Comparison of ENCODE assay signal across 1 cellular context in genomic region chr1:224430511-224431113, GRCh38.
A peak's percentile ranks its signal among the peaks of the same experiment; 100 is the strongest.
TF ChIP-seq lines count a peak whose summit lies in the region.

No MANE protein-coding gene starts in this region.

TF ChIP-seq in K562, 482 proteins besides CTCF, POLR2A, EP300 and RAD21 (continued from another document and continues in another):
- TF ChIP-seq POU5F1 (IDR thresholded peaks at IDR 0.05; ENCODE audit: borderline replicate concordance, low read depth, low read length, partially characterized antibody) (no peak), BMI1 (IDR thresholded peaks at IDR 0.05; ENCODE audit: low read length) (no peak), MTF1 (CRISPR knock-in tag; IDR thresholded peaks at IDR 0.05; ENCODE audit: borderline replicate concordance) (no peak), TCF7 (IDR thresholded peaks at IDR 0.05; ENCODE audit: borderline replicate concordance) (no peak), MBD1 (CRISPR knock-in tag; IDR thresholded peaks at IDR 0.05) (no peak), NCOA4 (IDR thresholded peaks at IDR 0.05; ENCODE audit: partially characterized antibody) (no peak), ZNF282 (CRISPR knock-in tag; IDR thresholded peaks at IDR 0.05) (no peak), ZFPM2 (CRISPR knock-in tag; IDR thresholded peaks at IDR 0.05) (no peak), ZNF76 (CRISPR knock-in tag; IDR thresholded peaks at IDR 0.05; ENCODE audit: borderline replicate concordance) (no peak), NFXL1 (CRISPR knock-in tag; IDR thresholded peaks at IDR 0.05) (no peak), PHF8 (IDR thresholded peaks at IDR 0.05; ENCODE audit: borderline replicate concordance, low read length) (no peak), ELF2 (CRISPR knock-in tag; IDR thresholded peaks at IDR 0.05) (no peak), HIVEP1 (CRISPR knock-in tag; IDR thresholded peaks at IDR 0.05) (no peak), ZNF121 (CRISPR knock-in tag; conservative IDR thresholded peaks at IDR 0.05) (no peak), PREB (CRISPR knock-in tag; IDR thresholded peaks at IDR 0.05) (no peak), ELF1 (tag; IDR thresholded peaks at IDR 0.05) (peak; percentile 75), TGIF2 (CRISPR knock-in tag; IDR thresholded peaks at IDR 0.05) (no peak), ZNF449 (CRISPR knock-in tag; IDR thresholded peaks at IDR 0.05) (no peak), KDM4B (IDR thresholded peaks at IDR 0.05; ENCODE audit: borderline replicate concordance in 2 of 2, low read depth in 1 of 2) (no peak), IFI16 (CRISPR knock-in tag; IDR thresholded peaks at IDR 0.05) (no peak), MCM5 (IDR thresholded peaks at IDR 0.05; ENCODE audit: low read depth) (no peak), ZC3H8 (IDR thresholded peaks at IDR 0.05) (no peak), FOXJ3 (CRISPR knock-in tag; IDR thresholded peaks at IDR 0.05) (no peak), ZNF445 (CRISPR knock-in tag; IDR thresholded peaks at IDR 0.05; ENCODE audit: low read depth) (no peak), ZNF431 (CRISPR knock-in tag; IDR thresholded peaks at IDR 0.05) (no peak), KDM1A (IDR thresholded peaks at IDR 0.05) (0 out of 4 replicates have a peak, but pooled peaks of 1 of the 2 experiments have one; percentile 41), JUND (IDR thresholded peaks at IDR 0.05; ENCODE audit: borderline replicate concordance, low read depth, low read length) (peak; percentile 66), JUND (tag; IDR thresholded peaks at IDR 0.05; ENCODE audit: borderline replicate concordance, low read depth, low read length) (peak; percentile 67; the same call in 2 of the 3 replicates), ZNF444 (CRISPR knock-in tag; IDR thresholded peaks at IDR 0.05) (no peak), STAG1 (CRISPR knock-in tag; IDR thresholded peaks at IDR 0.05; ENCODE audit: borderline replicate concordance) (no peak), FOXA1 (IDR thresholded peaks at IDR 0.05; ENCODE audit: borderline replicate concordance) (no peak)
- TF ChIP-seq, protein P1, sequence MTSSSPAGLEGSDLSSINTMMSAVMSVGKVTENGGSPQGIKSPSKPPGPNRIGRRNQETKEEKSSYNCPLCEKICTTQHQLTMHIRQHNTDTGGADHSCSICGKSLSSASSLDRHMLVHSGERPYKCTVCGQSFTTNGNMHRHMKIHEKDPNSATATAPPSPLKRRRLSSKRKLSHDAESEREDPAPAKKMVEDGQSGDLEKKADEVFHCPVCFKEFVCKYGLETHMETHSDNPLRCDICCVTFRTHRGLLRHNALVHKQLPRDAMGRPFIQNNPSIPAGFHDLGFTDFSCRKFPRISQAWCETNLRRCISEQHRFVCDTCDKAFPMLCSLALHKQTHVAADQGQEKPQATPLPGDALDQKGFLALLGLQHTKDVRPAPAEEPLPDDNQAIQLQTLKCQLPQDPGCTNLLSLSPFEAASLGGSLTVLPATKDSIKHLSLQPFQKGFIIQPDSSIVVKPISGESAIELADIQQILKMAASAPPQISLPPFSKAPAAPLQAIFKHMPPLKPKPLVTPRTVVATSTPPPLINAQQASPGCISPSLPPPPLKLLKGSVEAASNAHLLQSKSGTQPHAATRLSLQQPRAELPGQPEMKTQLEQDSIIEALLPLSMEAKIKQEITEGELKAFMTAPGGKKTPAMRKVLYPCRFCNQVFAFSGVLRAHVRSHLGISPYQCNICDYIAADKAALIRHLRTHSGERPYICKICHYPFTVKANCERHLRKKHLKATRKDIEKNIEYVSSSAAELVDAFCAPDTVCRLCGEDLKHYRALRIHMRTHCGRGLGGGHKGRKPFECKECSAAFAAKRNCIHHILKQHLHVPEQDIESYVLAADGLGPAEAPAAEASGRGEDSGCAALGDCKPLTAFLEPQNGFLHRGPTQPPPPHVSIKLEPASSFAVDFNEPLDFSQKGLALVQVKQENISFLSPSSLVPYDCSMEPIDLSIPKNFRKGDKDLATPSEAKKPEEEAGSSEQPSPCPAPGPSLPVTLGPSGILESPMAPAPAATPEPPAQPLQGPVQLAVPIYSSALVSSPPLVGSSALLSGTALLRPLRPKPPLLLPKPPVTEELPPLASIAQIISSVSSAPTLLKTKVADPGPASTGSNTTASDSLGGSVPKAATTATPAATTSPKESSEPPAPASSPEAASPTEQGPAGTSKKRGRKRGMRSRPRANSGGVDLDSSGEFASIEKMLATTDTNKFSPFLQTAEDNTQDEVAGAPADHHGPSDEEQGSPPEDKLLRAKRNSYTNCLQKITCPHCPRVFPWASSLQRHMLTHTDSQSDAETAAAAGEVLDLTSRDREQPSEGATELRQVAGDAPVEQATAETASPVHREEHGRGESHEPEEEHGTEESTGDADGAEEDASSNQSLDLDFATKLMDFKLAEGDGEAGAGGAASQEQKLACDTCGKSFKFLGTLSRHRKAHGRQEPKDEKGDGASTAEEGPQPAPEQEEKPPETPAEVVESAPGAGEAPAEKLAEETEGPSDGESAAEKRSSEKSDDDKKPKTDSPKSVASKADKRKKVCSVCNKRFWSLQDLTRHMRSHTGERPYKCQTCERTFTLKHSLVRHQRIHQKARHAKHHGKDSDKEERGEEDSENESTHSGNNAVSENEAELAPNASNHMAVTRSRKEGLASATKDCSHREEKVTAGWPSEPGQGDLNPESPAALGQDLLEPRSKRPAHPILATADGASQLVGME (CRISPR knock-in tag; IDR thresholded peaks at IDR 0.05) = no peak
- TF ChIP-seq, protein P2, sequence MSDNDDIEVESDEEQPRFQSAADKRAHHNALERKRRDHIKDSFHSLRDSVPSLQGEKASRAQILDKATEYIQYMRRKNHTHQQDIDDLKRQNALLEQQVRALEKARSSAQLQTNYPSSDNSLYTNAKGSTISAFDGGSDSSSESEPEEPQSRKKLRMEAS (CRISPR knock-in tag; IDR thresholded peaks at IDR 0.05) = no peak
- TF ChIP-seq, protein P3, sequence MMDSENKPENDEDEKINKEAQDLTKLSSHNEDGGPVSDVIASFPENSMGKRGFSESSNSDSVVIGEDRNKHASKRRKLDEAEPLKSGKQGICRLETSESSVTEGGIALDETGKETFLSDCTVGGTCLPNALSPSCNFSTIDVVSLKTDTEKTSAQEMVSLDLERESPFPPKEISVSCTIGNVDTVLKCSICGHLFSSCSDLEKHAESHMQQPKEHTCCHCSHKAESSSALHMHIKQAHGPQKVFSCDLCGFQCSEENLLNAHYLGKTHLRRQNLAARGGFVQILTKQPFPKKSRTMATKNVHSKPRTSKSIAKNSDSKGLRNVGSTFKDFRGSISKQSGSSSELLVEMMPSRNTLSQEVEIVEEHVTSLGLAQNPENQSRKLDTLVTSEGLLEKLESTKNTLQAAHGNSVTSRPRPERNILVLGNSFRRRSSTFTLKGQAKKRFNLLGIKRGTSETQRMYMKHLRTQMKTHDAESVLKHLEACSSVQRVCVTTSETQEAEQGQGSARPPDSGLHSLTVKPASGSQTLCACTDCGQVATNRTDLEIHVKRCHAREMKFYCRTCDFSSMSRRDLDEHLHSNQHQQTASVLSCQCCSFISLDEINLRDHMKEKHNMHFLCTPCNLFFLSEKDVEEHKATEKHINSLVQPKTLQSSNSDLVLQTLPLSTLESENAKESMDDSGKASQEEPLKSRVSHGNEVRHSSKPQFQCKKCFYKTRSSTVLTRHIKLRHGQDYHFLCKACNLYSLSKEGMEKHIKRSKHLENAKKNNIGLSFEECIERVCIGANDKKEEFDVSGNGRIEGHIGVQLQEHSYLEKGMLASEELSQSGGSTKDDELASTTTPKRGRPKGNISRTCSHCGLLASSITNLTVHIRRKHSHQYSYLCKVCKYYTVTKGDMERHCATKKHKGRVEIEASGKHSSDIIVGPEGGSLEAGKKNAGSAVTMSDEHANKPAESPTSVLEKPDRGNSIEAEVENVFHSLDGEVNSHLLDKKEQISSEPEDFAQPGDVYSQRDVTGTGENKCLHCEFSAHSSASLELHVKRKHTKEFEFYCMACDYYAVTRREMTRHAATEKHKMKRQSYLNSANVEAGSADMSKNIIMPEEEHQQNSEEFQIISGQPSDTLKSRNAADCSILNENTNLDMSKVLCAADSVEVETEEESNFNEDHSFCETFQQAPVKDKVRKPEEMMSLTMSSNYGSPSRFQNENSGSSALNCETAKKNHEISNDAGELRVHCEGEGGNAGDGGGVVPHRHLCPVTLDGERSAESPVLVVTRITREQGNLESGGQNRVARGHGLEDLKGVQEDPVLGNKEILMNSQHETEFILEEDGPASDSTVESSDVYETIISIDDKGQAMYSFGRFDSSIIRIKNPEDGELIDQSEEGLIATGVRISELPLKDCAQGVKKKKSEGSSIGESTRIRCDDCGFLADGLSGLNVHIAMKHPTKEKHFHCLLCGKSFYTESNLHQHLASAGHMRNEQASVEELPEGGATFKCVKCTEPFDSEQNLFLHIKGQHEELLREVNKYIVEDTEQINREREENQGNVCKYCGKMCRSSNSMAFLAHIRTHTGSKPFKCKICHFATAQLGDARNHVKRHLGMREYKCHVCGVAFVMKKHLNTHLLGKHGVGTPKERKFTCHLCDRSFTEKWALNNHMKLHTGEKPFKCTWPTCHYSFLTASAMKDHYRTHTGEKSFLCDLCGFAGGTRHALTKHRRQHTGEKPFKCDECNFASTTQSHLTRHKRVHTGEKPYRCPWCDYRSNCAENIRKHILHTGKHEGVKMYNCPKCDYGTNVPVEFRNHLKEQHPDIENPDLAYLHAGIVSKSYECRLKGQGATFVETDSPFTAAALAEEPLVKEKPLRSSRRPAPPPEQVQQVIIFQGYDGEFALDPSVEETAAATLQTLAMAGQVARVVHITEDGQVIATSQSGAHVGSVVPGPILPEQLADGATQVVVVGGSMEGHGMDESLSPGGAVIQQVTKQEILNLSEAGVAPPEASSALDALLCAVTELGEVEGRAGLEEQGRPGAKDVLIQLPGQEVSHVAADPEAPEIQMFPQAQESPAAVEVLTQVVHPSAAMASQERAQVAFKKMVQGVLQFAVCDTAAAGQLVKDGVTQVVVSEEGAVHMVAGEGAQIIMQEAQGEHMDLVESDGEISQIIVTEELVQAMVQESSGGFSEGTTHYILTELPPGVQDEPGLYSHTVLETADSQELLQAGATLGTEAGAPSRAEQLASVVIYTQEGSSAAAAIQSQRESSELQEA (IDR thresholded peaks at IDR 0.05; ENCODE audit: low read depth) = no peak; the same call in 1 of the 2 replicates
- TF ChIP-seq, protein P4, sequence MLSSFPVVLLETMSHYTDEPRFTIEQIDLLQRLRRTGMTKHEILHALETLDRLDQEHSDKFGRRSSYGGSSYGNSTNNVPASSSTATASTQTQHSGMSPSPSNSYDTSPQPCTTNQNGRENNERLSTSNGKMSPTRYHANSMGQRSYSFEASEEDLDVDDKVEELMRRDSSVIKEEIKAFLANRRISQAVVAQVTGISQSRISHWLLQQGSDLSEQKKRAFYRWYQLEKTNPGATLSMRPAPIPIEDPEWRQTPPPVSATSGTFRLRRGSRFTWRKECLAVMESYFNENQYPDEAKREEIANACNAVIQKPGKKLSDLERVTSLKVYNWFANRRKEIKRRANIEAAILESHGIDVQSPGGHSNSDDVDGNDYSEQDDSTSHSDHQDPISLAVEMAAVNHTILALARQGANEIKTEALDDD (IDR thresholded peaks at IDR 0.05) = no peak
- TF ChIP-seq, protein P5, sequence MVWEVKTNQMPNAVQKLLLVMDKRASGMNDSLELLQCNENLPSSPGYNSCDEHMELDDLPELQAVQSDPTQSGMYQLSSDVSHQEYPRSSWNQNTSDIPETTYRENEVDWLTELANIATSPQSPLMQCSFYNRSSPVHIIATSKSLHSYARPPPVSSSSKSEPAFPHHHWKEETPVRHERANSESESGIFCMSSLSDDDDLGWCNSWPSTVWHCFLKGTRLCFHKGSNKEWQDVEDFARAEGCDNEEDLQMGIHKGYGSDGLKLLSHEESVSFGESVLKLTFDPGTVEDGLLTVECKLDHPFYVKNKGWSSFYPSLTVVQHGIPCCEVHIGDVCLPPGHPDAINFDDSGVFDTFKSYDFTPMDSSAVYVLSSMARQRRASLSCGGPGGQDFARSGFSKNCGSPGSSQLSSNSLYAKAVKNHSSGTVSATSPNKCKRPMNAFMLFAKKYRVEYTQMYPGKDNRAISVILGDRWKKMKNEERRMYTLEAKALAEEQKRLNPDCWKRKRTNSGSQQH (CRISPR knock-in tag; IDR thresholded peaks at IDR 0.05) = no peak
